ENCODE assay signal across 2 cellular contexts in the genomic region with DNA sequence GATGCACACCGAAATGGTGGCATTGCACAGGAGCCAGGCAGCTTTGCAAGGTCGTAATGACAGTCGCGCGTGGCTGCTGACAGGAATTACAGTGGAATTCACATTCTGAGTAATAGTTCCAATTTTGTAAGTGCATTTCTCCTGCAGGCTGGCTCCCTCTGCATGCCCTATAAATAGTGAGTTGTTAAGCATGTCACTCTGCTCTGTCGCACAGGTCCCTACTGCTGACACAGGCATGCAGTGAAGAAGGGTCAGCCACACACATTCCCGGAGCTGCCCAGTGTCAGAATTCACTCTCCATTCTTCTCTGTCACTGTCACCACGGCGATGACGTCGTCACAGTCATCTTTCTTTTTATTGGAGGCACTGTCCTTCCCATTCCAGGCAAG.
TF ChIP-seq lines count a peak whose summit lies in the region.

No MANE protein-coding gene starts in this region.

TF ChIP-seq in neural cell, 6 proteins besides CTCF, POLR2A, EP300 and RAD21 (continued from another document):
- TF ChIP-seq, protein P1, sequence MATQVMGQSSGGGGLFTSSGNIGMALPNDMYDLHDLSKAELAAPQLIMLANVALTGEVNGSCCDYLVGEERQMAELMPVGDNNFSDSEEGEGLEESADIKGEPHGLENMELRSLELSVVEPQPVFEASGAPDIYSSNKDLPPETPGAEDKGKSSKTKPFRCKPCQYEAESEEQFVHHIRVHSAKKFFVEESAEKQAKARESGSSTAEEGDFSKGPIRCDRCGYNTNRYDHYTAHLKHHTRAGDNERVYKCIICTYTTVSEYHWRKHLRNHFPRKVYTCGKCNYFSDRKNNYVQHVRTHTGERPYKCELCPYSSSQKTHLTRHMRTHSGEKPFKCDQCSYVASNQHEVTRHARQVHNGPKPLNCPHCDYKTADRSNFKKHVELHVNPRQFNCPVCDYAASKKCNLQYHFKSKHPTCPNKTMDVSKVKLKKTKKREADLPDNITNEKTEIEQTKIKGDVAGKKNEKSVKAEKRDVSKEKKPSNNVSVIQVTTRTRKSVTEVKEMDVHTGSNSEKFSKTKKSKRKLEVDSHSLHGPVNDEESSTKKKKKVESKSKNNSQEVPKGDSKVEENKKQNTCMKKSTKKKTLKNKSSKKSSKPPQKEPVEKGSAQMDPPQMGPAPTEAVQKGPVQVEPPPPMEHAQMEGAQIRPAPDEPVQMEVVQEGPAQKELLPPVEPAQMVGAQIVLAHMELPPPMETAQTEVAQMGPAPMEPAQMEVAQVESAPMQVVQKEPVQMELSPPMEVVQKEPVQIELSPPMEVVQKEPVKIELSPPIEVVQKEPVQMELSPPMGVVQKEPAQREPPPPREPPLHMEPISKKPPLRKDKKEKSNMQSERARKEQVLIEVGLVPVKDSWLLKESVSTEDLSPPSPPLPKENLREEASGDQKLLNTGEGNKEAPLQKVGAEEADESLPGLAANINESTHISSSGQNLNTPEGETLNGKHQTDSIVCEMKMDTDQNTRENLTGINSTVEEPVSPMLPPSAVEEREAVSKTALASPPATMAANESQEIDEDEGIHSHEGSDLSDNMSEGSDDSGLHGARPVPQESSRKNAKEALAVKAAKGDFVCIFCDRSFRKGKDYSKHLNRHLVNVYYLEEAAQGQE (IDR thresholded peaks at IDR 0.05; ENCODE audit: borderline replicate concordance): peak; percentile 50
TF ChIP-seq in neural cell: peak in this region for 4.

TF ChIP-seq in SK-N-SH treated with all-trans-retinoic acid at 6 μM for 48 hours, 23 proteins besides CTCF, POLR2A, EP300 and RAD21 (continued from another document):
- TF ChIP-seq, protein P2, sequence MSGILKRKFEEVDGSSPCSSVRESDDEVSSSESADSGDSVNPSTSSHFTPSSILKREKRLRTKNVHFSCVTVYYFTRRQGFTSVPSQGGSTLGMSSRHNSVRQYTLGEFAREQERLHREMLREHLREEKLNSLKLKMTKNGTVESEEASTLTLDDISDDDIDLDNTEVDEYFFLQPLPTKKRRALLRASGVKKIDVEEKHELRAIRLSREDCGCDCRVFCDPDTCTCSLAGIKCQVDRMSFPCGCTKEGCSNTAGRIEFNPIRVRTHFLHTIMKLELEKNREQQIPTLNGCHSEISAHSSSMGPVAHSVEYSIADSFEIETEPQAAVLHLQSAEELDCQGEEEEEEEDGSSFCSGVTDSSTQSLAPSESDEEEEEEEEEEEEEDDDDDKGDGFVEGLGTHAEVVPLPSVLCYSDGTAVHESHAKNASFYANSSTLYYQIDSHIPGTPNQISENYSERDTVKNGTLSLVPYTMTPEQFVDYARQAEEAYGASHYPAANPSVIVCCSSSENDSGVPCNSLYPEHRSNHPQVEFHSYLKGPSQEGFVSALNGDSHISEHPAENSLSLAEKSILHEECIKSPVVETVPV (CRISPR knock-in tag; IDR thresholded peaks at IDR 0.05): no peak
- no peak for TF ChIP-seq ZFP3 (CRISPR knock-in tag; IDR thresholded peaks at IDR 0.05)
TF ChIP-seq in SK-N-SH treated with all-trans-retinoic acid at 6 μM for 48 hours: peak in this region for 0.
